Comparison of ENCODE assay signal across 21 cellular contexts in genomic region chr5:107894361-107894760, GRCh38.
DNase-seq lines count a peak whose midpoint lies in the region; FAIRE-seq and TF ChIP-seq lines count a peak whose summit lies in the region.
"Had no signal": no experiment of that assay in that cellular context is flagged by ENCODE, and none has a peak within 500 bp of the region (broad histone marks: within the 10 kb centered on the region; RNA-seq: fewer than 3 reads in every experiment).

No MANE protein-coding gene starts in this region.

- H3K23ac ChIP-seq in H1 (ENCODE audit: insufficient read length) (no peak overlapping the region), mesendoderm (ENCODE audit: low read length) (no peak overlapping the region)

- H3K18ac ChIP-seq in H1 (ENCODE audit: extremely low read depth, low read length), result no peak overlapping the region
- no peak overlapping the region for H3K18ac ChIP-seq in mesendoderm (ENCODE audit: low read length)

- no peak overlapping the region for H2AK5ac ChIP-seq in H1 (ENCODE audit: low read depth, low read length)
- H2AK5ac ChIP-seq in mesendoderm (ENCODE audit: low read length), result no peak overlapping the region

- no peak overlapping the region for H4K91ac ChIP-seq in H1 (replicated peaks; ENCODE audit: insufficient read length, low read length)

- H3K79me1 ChIP-seq in H1 (ENCODE audit: low read depth, low read length), result no peaks in the 10 kb centered on the region
- no peaks in the 10 kb centered on the region for H3K79me1 ChIP-seq in mesendoderm (ENCODE audit: low read length)

- H3K27ac ChIP-seq in H1 (ENCODE audit: low read depth, low read length), result no peak overlapping the region
- no peak overlapping the region for H3K27ac ChIP-seq in mesendoderm (ENCODE audit: low read depth, low read length)
- H3K27ac ChIP-seq in spleen, result no peak overlapping the region
- H3K27ac ChIP-seq in tibial artery, result no peak overlapping the region
- H3K27ac ChIP-seq: cardiac muscle cell, dorsolateral prefrontal cortex, epithelial cell of prostate, psoas muscle, upper lobe of left lung had no signal

- 89% methylated on average over 1 of the region's 1 CpG; no CpG with 5 or more reads in 1 of the 2 experiments for WGBS in H1 (ENCODE audit: extremely low coverage in 1 of 2, insufficient coverage in 1 of 2, insufficient read length in 1 of 2, insufficient replicate concordance in 2 of 2, low coverage in 1 of 2, low lambda C conversion rate in 2 of 2, missing lambda C conversion rate in 1 of 2), 2 experiments
- no CpG with 5 or more reads among the region's 1 CpG for WGBS in mesendoderm (ENCODE audit: extremely low coverage, insufficient coverage, low lambda C conversion rate)
- WGBS in spleen, 5 donors, result 62 to 87% (median 73%) methylated on average over 1 of the region's 1 CpG

- H3K4me3 ChIP-seq in H1 (ENCODE audit: extremely low read depth in 1 of 4, insufficient read depth in 2 of 4, low read depth in 3 of 4, low read length in 4 of 4) (no peak overlapping the region), mesendoderm (ENCODE audit: low read length) (no peak overlapping the region), spleen (no peak overlapping the region), tibial artery (no peak overlapping the region)
- H3K4me3 ChIP-seq: cardiac muscle cell, mucosa of descending colon, psoas muscle, upper lobe of left lung had no signal

- H4K8ac ChIP-seq in H1 (ENCODE audit: extremely low read depth, insufficient read depth, low read length), result no peak overlapping the region
- no peak overlapping the region for H4K8ac ChIP-seq in mesendoderm (ENCODE audit: low read depth, low read length)

- H2BK12ac ChIP-seq in H1 (ENCODE audit: low read depth, low read length), result no peak overlapping the region

- no peak overlapping the region for H3K56ac ChIP-seq in H1 (replicated peaks; ENCODE audit: insufficient read length, low read depth, low read length)
- no peak overlapping the region for H3K56ac ChIP-seq in mesendoderm (ENCODE audit: low read length)

- H3K4me1 ChIP-seq in H1 (replicated peaks in 1 of 4; ENCODE audit: control insufficient read depth in 3 of 4, insufficient read depth in 4 of 4, low read length in 3 of 4), result no peaks in the 10 kb centered on the region
- no peaks in the 10 kb centered on the region for H3K4me1 ChIP-seq in mesendoderm (ENCODE audit: control insufficient read depth, low read depth, low read length)
- H3K4me1 ChIP-seq in spleen, result no peaks in the 10 kb centered on the region
- peaks cover 0 to 20% (median 8%) of the 10 kb centered on the region in 4 donors for H3K4me1 ChIP-seq in tibial artery
- H3K4me1 ChIP-seq: psoas muscle had no signal

- no peak overlapping the region for H3K9ac ChIP-seq in H1 (replicated peaks in 1 of 4; ENCODE audit: extremely low read depth in 1 of 4, low read depth in 3 of 4, low read length in 3 of 4)
- no peak overlapping the region for H3K9ac ChIP-seq in mesendoderm (ENCODE audit: low read length)

- POLR2A ChIA-PET in H1 (lab: Charles Lee; ENCODE audit: partially characterized antibody), result no interaction called here

- H3K9me3 ChIP-seq in H1 (ENCODE audit: insufficient read depth in 2 of 2, low read depth in 1 of 2, low read length in 1 of 2), result no peaks in the 10 kb centered on the region
- H3K9me3 ChIP-seq in spleen, result peaks cover 0 to 9% (median 7%) of the 10 kb centered on the region in 8 donors
- H3K9me3 ChIP-seq in tibial artery, result no peaks in the 10 kb centered on the region
- H3K9me3 ChIP-seq: mucosa of descending colon, psoas muscle had no signal

- FAIRE-seq in H1 (lab: Jason Lieb, UNC), result no peak
- FAIRE-seq: TTC549 had no signal

- TF ChIP-seq CTCF in H1 (IDR thresholded peaks at IDR 0.05; ENCODE audit: control extremely low read depth in 1 of 3, insufficient read depth in 1 of 3, low read depth in 1 of 3, low read length in 3 of 3) (no peak), spleen (IDR thresholded peaks at IDR 0.05 in 8 of 11, conservative IDR thresholded peaks at IDR 0.05 in 3 of 11) (no peak), tibial artery (IDR thresholded peaks at IDR 0.05) (no peak)

- no peak overlapping the region for H3K4ac ChIP-seq in H1 (replicated peaks; ENCODE audit: insufficient read length, low read depth, low read length)
- no peak overlapping the region for H3K4ac ChIP-seq in mesendoderm (ENCODE audit: low read depth, low read length)

- H4K5ac ChIP-seq in H1 (ENCODE audit: insufficient read length, low read depth, low read length), result no peak overlapping the region
- no peak overlapping the region for H4K5ac ChIP-seq in mesendoderm (ENCODE audit: low read length)

- no peak for TF ChIP-seq EP300 in H1 (IDR thresholded peaks at IDR 0.05; ENCODE audit: borderline replicate concordance in 1 of 2, low read depth in 2 of 2, low read length in 2 of 2)

- H3K23me2 ChIP-seq in H1 (ENCODE audit: low read depth, low read length), result no peaks in the 10 kb centered on the region

- no peak overlapping the region for H2BK5ac ChIP-seq in H1 (ENCODE audit: low read depth, low read length)
- H2BK5ac ChIP-seq in mesendoderm (ENCODE audit: low read length), result no peak overlapping the region

- no peak for TF ChIP-seq POLR2A in H1 (IDR thresholded peaks at IDR 0.05; ENCODE audit: control extremely low read depth in 1 of 2, low read depth in 2 of 2, low read length in 2 of 2)
- TF ChIP-seq POLR2A in spleen (IDR thresholded peaks at IDR 0.05), result no peak

- H3K79me2 ChIP-seq in H1 (ENCODE audit: control insufficient read depth in 1 of 2, insufficient read depth in 2 of 2, low read length in 2 of 2) (no peaks in the 10 kb centered on the region), mesendoderm (ENCODE audit: control insufficient read depth, insufficient read depth, low read length) (no peaks in the 10 kb centered on the region)

- intact Hi-C loops in spleen (cut with DNase I; ENCODE audit: low total_unique reads), result no loop called here
- intact Hi-C loops in tibial artery (cut with DNase I; ENCODE audit: low total_unique reads), result loop anchor here (5.0 kb wide), 1 partner anchor 83 kb away; no protein-coding TSS in a partner anchor

- no peak overlapping the region for H3K14ac ChIP-seq in H1 (ENCODE audit: insufficient read length)

- DNase-seq in EL (peak; percentile 14), M059J (ENCODE audit: low read depth) (peak; percentile 18), H1 (ENCODE audit: low read depth in 1 of 2, low spot score in 2 of 2) (no peak), mesendoderm (peak; percentile 33), spleen (no peak), tibial artery (no peak), H4 (ENCODE audit: low spot score) (no peak)
- DNase-seq in stimulated activated CD4-positive, alpha-beta T cell treated with anti-CD3 and anti-CD28 coated beads, Interleukin-2, amount 100 ng/mL, for 48 hours, result no peak
- DNase-seq: activated CD4-positive, alpha-beta T cell treated with anti-CD3 and anti-CD28 coated beads for 36 hours; COR-L47; dorsolateral prefrontal cortex; head of caudate nucleus; mucosa of descending colon; NCI-H187 treated with DMSO at 0.1 percent for 48 hours; psoas muscle; stimulated activated CD4-positive, alpha-beta T cell treated with anti-CD3 and anti-CD28 coated beads, Interleukin-4, amount 100 ng/mL, for 1 hour; T-cell; upper lobe of left lung had no signal

- H3K36me3 ChIP-seq in H1 (ENCODE audit: control insufficient read depth in 2 of 4, insufficient read depth in 4 of 4, low read length in 3 of 4), result no peaks in the 10 kb centered on the region
- no peaks in the 10 kb centered on the region for H3K36me3 ChIP-seq in mesendoderm (ENCODE audit: control insufficient read depth, insufficient read depth, low read length)
- H3K36me3 ChIP-seq in spleen, result no peaks in the 10 kb centered on the region
- no peaks in the 10 kb centered on the region for H3K36me3 ChIP-seq in tibial artery
- H3K36me3 ChIP-seq: cardiac muscle cell, upper lobe of left lung had no signal

- no peak overlapping the region for H3K4me2 ChIP-seq in H1 (ENCODE audit: insufficient read depth in 1 of 2, low read depth in 2 of 2, low read length in 2 of 2)
- H3K4me2 ChIP-seq in mesendoderm (ENCODE audit: low read length), result no peak overlapping the region

- no peak overlapping the region for H2BK120ac ChIP-seq in H1 (replicated peaks; ENCODE audit: low read depth, low read length)
- no peak overlapping the region for H2BK120ac ChIP-seq in mesendoderm (ENCODE audit: low read depth, low read length)

- H2BK20ac ChIP-seq in H1 (ENCODE audit: low read length), result no peak overlapping the region

- 0 out of 2 replicates have a peak overlapping the region, but pooled peaks have one; percentile 31 for H2AFZ ChIP-seq in H1 (ENCODE audit: low read length)

- H2BK15ac ChIP-seq in H1 (ENCODE audit: low read length) (no peak overlapping the region), mesendoderm (replicated peaks; ENCODE audit: low read depth) (no peak overlapping the region)

- no peaks in the 10 kb centered on the region for H4K20me1 ChIP-seq in H1 (replicated peaks in 1 of 2; ENCODE audit: control insufficient read depth in 1 of 2, insufficient read depth in 2 of 2, low read length in 2 of 2)

- H3K27me3 ChIP-seq in H1 (replicated peaks in 1 of 4; ENCODE audit: control insufficient read depth in 3 of 4, extremely low read depth in 1 of 4, insufficient read depth in 3 of 4, low read length in 3 of 4) (no peaks in the 10 kb centered on the region), mesendoderm (ENCODE audit: insufficient read depth, low read length, poor library complexity) (no peaks in the 10 kb centered on the region), spleen (replicated peaks in 1 of 7) (no peaks in the 10 kb centered on the region), tibial artery (no peaks in the 10 kb centered on the region)
- H3K27me3 ChIP-seq: cardiac muscle cell, dorsolateral prefrontal cortex, upper lobe of left lung had no signal

- no peak for TF ChIP-seq RAD21 in H1 (IDR thresholded peaks at IDR 0.05 in 1 of 2, conservative IDR thresholded peaks at IDR 0.05 in 1 of 2; ENCODE audit: low read depth in 2 of 2, low read length in 2 of 2)

- CTCF ChIA-PET in H1 (lab: Charles Lee; ENCODE audit: partially characterized antibody), result interaction anchor here (0.6 to 1.4 kb wide), 3 partner anchors 11 to 154 kb away, joined by 3 to 4 read pairs (median 3); no protein-coding TSS in a partner anchor

TF ChIP-seq in H1, 55 proteins besides CTCF, POLR2A, EP300 and RAD21:
- no peak for TF ChIP-seq ATF2 (IDR thresholded peaks at IDR 0.05; ENCODE audit: low read length)
- TF ChIP-seq CEBPB (IDR thresholded peaks at IDR 0.05; ENCODE audit: low read depth, low read length), result peak; percentile 41; the same call in 1 of the 2 replicates
- TF ChIP-seq TCF12 (IDR thresholded peaks at IDR 0.05; ENCODE audit: low read depth, low read length), result no peak

Comparison
In these comparisons a context has a peak if more than half of its experiments do, and no peak if none do; other contexts are left out.
1. DNase-seq: peak in EL (single experiment), M059J (single experiment) and mesendoderm (single experiment); none in H1 (0 of 2), spleen (single experiment), stimulated activated CD4-positive, alpha-beta T cell treated with anti-CD3 and anti-CD28 coated beads, Interleukin-2, amount 100 ng/mL, for 48 hours (0 of 2), tibial artery (0 of 2) and H4 (single experiment).